ENCODE assay signal across 8 cellular contexts in genomic region chr1:150268706-150269403, GRCh38. TPM values are rescaled to one million over a fixed set of nuclear protein-coding genes. Genes with fewer than 3 reads are reported as not detected.
DNase-seq lines count a peak whose midpoint lies in the region; ATAC-seq and TF ChIP-seq lines count a peak whose summit lies in the region.

APH1A (minus strand) TSS chr1:150269016; CDS start chr1:150268810, 206 bp downstream.

- H3K4me3 Mint-ChIP-seq in central memory CD8-positive, alpha-beta T cell, result peak within 1 kb of the TSS; percentile 92

- peaks cover 29% of the 10 kb centered on the region for H3K36me3 Mint-ChIP-seq in central memory CD8-positive, alpha-beta T cell (ENCODE audit: insufficient read depth)

- no peaks in the 10 kb centered on the region for H3K9me3 Mint-ChIP-seq in central memory CD8-positive, alpha-beta T cell

- H3K4me1 Mint-ChIP-seq in central memory CD8-positive, alpha-beta T cell, result peaks cover 32% of the 10 kb centered on the region

- TF ChIP-seq POLR2A in GM19099 (IDR thresholded peaks at IDR 0.05; ENCODE audit: extremely low read depth, insufficient read length, low read depth), result peak; percentile 57

- no peaks in the 10 kb centered on the region for H3K27me3 Mint-ChIP-seq in central memory CD8-positive, alpha-beta T cell

- H3K27ac Mint-ChIP-seq in central memory CD8-positive, alpha-beta T cell (ENCODE audit: low read depth), result peak within 1 kb of the TSS; percentile 96

- DNase-seq in AG20443 (ENCODE audit: low spot score) (peak; percentile 98), NCI-H460 (ENCODE audit: extremely low read depth, low read depth) (peak; percentile 96), islet precursor cell (peak; percentile 99)
- peak; percentile 77 to 81 for DNase-seq in central memory CD8-positive, alpha-beta T cell (ENCODE audit: low spot score in 2 of 2)
- DNase-seq in stimulated activated CD4-positive, alpha-beta T cell treated with anti-CD3 and anti-CD28 coated beads, Interleukin-12 subunit alpha, Interleukin-12 subunit beta, amount 100 ng/mL, for 4 hours, result peak; percentile 88

- ATAC-seq in HG03378 (IDR thresholded peaks at IDR 0.05; ENCODE audit: unreplicated experiment), result peak; percentile 62
- peak; percentile 99 for ATAC-seq in activated CD4-positive, CD25-positive, alpha-beta regulatory T cell treated with anti-CD3 and anti-CD28 coated beads, Interleukin-2, amount 50 U/mL, for 24 hours
- peak; percentile 94 for ATAC-seq in central memory CD8-positive, alpha-beta T cell (replicated peaks; ENCODE audit: extremely low read depth, poor library complexity, severe bottlenecking)

RNA-seq across cellular contexts. Expression of gene APH1A, which starts in this region (rescaled TPM):
- total RNA-seq in NCI-H460 (2014; rRNA removed; shearing (Covaris generic)), result 123 and 135 TPM in 2 replicates
- 160 and 186 TPM in 2 replicates for polyA plus RNA-seq in NCI-H460 (2014; cell fraction: nucleus; rRNA removed)

Comparison
In these comparisons a context has a peak if more than half of its experiments do, and no peak if none do; other contexts are left out.
1. Peak in every context shown above with its lines: DNase-seq and ATAC-seq.